In genomic region chr10:114131094-114131493, GRCh38 we compare ENCODE assay signal across 13 cellular contexts. TPM values are rescaled to one million over a fixed set of nuclear protein-coding genes. Genes with fewer than 3 reads are reported as not detected.
DNase-seq lines count a peak whose midpoint lies in the region; ATAC-seq and TF ChIP-seq lines count a peak whose summit lies in the region.
"Had no signal": no experiment of that assay in that cellular context is flagged by ENCODE, and none has a peak within 500 bp of the region (broad histone marks: within the 10 kb centered on the region; RNA-seq: fewer than 3 reads in every experiment).

No MANE protein-coding gene starts in this region.

- intact Hi-C loops in heart right ventricle (cut with DNase I), result no loop called here

- H3K4me1 ChIP-seq in heart right ventricle, result peaks cover 0 to 13% (median 0%) of the 10 kb centered on the region in 9 donors

- no peaks in the 10 kb centered on the region for H3K9me3 ChIP-seq in heart right ventricle

- H3K9me3 Mint-ChIP-seq in activated T-helper 17 cell treated with anti-CD3 and anti-CD28 coated beads, Interleukin-2, amount 50 U/mL, for 72 hours, result no peaks in the 10 kb centered on the region
- H3K9me3 Mint-ChIP-seq: activated naive CD8-positive, alpha-beta T cell treated with anti-CD3 and anti-CD28 coated beads, Interleukin-2, amount 50 U/mL, for 24 hours; type B pancreatic cell had no signal

- peaks cover 93% of the 10 kb centered on the region for H3K36me3 Mint-ChIP-seq in activated T-helper 17 cell treated with anti-CD3 and anti-CD28 coated beads, Interleukin-2, amount 50 U/mL, for 72 hours (ENCODE audit: low read depth)

- H3K4me3 ChIP-seq in heart right ventricle, result no peak overlapping the region

- peaks cover 0 to 100% (median 73%) of the 10 kb centered on the region in 9 donors for H3K36me3 ChIP-seq in heart right ventricle

- DNase-seq in globus pallidus (ENCODE audit: low spot score) (peak; percentile 20), heart right ventricle (no peak), NCI-H748 treated with DMSO at 0.1 percent for 48 hours (lab: John Stamatoyannopoulos, UW) (no peak)
- DNase-seq: activated CD4-positive, alpha-beta T cell treated with anti-CD3 and anti-CD28 coated beads for 1 hour; activated naive CD8-positive, alpha-beta T cell treated with anti-CD3 and anti-CD28 coated beads, Interleukin-2, amount 50 U/mL, for 24 hours; NCI-H1436 had no signal

- TF ChIP-seq CTCF in heart right ventricle (IDR thresholded peaks at IDR 0.05), result no peak

- H3K27ac ChIP-seq in heart right ventricle, result no peak overlapping the region

- WGBS in heart right ventricle, 2 donors, result 90 to 93% methylated on average over 3 of the region's 3 CpGs

- H3K27me3 ChIP-seq in heart right ventricle, result no peaks in the 10 kb centered on the region

- no peaks in the 10 kb centered on the region for H3K27me3 Mint-ChIP-seq in activated T-helper 17 cell treated with anti-CD3 and anti-CD28 coated beads, Interleukin-2, amount 50 U/mL, for 72 hours
- H3K27me3 Mint-ChIP-seq: activated naive CD8-positive, alpha-beta T cell treated with anti-CD3 and anti-CD28 coated beads, Interleukin-2, amount 50 U/mL, for 24 hours; type B pancreatic cell had no signal

- no peak overlapping the region for H3K4me3 Mint-ChIP-seq in activated T-helper 17 cell treated with anti-CD3 and anti-CD28 coated beads, Interleukin-2, amount 50 U/mL, for 72 hours
- H3K4me3 Mint-ChIP-seq: activated naive CD8-positive, alpha-beta T cell treated with anti-CD3 and anti-CD28 coated beads, Interleukin-2, amount 50 U/mL, for 24 hours; type B pancreatic cell had no signal

- H3K27ac Mint-ChIP-seq in activated T-helper 17 cell treated with anti-CD3 and anti-CD28 coated beads, Interleukin-2, amount 50 U/mL, for 72 hours, result no peak overlapping the region
- H3K27ac Mint-ChIP-seq: activated naive CD8-positive, alpha-beta T cell treated with anti-CD3 and anti-CD28 coated beads, Interleukin-2, amount 50 U/mL, for 24 hours; type B pancreatic cell had no signal

- ATAC-seq in GM18508 (IDR thresholded peaks at IDR 0.05; ENCODE audit: insufficient read depth, unreplicated experiment) (peak; percentile 77), GM21529 (IDR thresholded peaks at IDR 0.05; ENCODE audit: unreplicated experiment) (peak; percentile 88), HG03565 (IDR thresholded peaks at IDR 0.05; ENCODE audit: unreplicated experiment) (peak; percentile 79), GM19397 (IDR thresholded peaks at IDR 0.05; ENCODE audit: unreplicated experiment) (no peak), heart right ventricle (no peak)
- no peak for ATAC-seq in activated T-helper 17 cell treated with anti-CD3 and anti-CD28 coated beads, Interleukin-2, amount 50 U/mL, for 72 hours (replicated peaks)
- ATAC-seq: activated naive CD8-positive, alpha-beta T cell treated with anti-CD3 and anti-CD28 coated beads, Interleukin-2, amount 50 U/mL, for 24 hours had no signal

- no peaks in the 10 kb centered on the region for H3K4me1 Mint-ChIP-seq in activated T-helper 17 cell treated with anti-CD3 and anti-CD28 coated beads, Interleukin-2, amount 50 U/mL, for 72 hours
- H3K4me1 Mint-ChIP-seq: activated naive CD8-positive, alpha-beta T cell treated with anti-CD3 and anti-CD28 coated beads, Interleukin-2, amount 50 U/mL, for 24 hours had no signal

RNA-seq across cellular contexts. Expression of gene CCDC186, which starts 42.9 kb away (rescaled TPM):
- total RNA-seq in activated T-helper 17 cell treated with anti-CD3 and anti-CD28 coated beads, Interleukin-2, amount 50 U/mL, for 72 hours, result 10 to 100 TPM; 10.8 to 14.8 TPM
- total RNA-seq in heart right ventricle, result 10 to 100 TPM; 14.4 to 28.9 (median 20.5) TPM
- 1 to 10 TPM; 3.4 to 7.2 TPM for polyA plus RNA-seq in heart right ventricle

RNA-seq across cellular contexts. Expression of gene TDRD1, which starts 48.1 kb away (rescaled TPM):
- total RNA-seq in activated T-helper 17 cell treated with anti-CD3 and anti-CD28 coated beads, Interleukin-2, amount 50 U/mL, for 72 hours, result under 1 TPM; 0.09 to 0.48 TPM
- total RNA-seq in heart right ventricle, result 1 to 10 TPM; 1.9 to 7.0 (median 4.3) TPM
- under 1 TPM; 0.03 to 0.22 TPM for polyA plus RNA-seq in heart right ventricle
- total RNA-seq: lung microvascular endothelial cell had no signal

Comparison
In these comparisons a context has a peak if more than half of its experiments do, and no peak if none do; other contexts are left out.
1. ATAC-seq: peak in GM18508 (single experiment), GM21529 (single experiment) and HG03565 (single experiment); none in GM19397 (single experiment), activated T-helper 17 cell treated with anti-CD3 and anti-CD28 coated beads, Interleukin-2, amount 50 U/mL, for 72 hours (single experiment) and heart right ventricle (0 of 8).